8 cellular contexts compared by ENCODE assay signal in the genomic region with DNA sequence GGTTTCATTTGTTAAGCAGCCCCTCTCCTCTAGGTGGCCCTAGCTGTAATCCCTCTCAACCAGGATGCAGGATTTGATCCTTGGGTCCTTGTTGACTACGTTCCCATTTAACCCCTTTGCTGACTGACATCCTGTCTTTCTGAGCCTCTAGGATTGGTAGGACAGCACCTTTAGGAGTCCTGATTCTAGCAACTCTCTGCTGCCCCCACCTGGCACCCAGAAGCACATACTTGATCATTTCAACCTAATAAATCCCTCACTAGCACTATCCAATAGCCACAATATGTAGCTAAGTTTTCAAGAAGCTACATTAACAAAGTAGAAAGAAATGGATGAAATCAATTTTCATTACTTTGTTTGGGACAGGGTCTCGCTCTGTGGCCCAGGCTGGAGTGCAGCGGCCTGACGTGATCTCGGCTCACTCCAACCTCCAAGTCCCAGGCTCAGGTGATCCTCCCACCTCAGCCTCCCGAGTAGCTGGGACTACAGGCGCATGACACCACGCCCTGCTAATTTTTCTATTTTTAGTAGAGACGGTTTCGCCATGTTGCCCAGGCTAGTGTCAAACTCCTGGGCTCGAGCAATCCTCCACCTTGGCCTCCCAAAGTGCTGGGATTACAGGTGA. TPM values are rescaled to one million over a fixed set of nuclear protein-coding genes. Genes with fewer than 3 reads are reported as not detected.
DNase-seq lines count a peak whose midpoint lies in the region; ATAC-seq and TF ChIP-seq lines count a peak whose summit lies in the region.

No MANE protein-coding gene starts in this region.

- no peak overlapping the region for H2AK5ac ChIP-seq in mesendoderm (ENCODE audit: low read length)

- peak; percentile 22 to 38 (median 28) for DNase-seq in CD4-positive, alpha-beta memory T cell
- DNase-seq in GM19240 (ENCODE audit: insufficient read length, low spot score): peak; percentile 33
- DNase-seq in NCI-H524 treated with DMSO at 0.1 percent for 48 hours (lab: John Stamatoyannopoulos, UW): peak; percentile 91
- peak; percentile 20 to 41 for DNase-seq in activated CD4-positive, alpha-beta T cell treated with anti-CD3 and anti-CD28 coated beads for 4 hours
- DNase-seq in dorsolateral prefrontal cortex: peak; percentile 28 to 75 (median 57)
- peak; percentile 98 for DNase-seq in mesendoderm
- peak; percentile 18 for DNase-seq in stimulated activated CD8-positive, alpha-beta memory T cell treated with anti-CD3 and anti-CD28 coated beads, Interleukin-7, amount 100 ng/mL, for 24 hours (ENCODE audit: low read depth)

- no peak overlapping the region for H2BK15ac ChIP-seq in mesendoderm (replicated peaks; ENCODE audit: low read depth)

- no peak overlapping the region for H3K4me3 ChIP-seq in CD4-positive, alpha-beta memory T cell (ENCODE audit: low read length in 2 of 2)
- no peak overlapping the region for H3K4me3 ChIP-seq in dorsolateral prefrontal cortex
- H3K4me3 ChIP-seq in mesendoderm (ENCODE audit: low read length): no peak overlapping the region

- no peak overlapping the region for H3K56ac ChIP-seq in mesendoderm (ENCODE audit: low read length)

- no peak overlapping the region for H3K23ac ChIP-seq in mesendoderm (ENCODE audit: low read length)

- TF ChIP-seq CTCF in dorsolateral prefrontal cortex (IDR thresholded peaks at IDR 0.05 in 54 of 56, conservative IDR thresholded peaks at IDR 0.05 in 2 of 56; ENCODE audit: low read depth in 1 of 56, partially characterized antibody in 56 of 56): peak; percentile 53 to 84 (median 68)

- H3K36me3 ChIP-seq in CD4-positive, alpha-beta memory T cell (ENCODE audit: insufficient read depth, low read length): no peaks in the 10 kb centered on the region
- peaks cover 2% of the 10 kb centered on the region for H3K36me3 ChIP-seq in mesendoderm (ENCODE audit: control insufficient read depth, insufficient read depth, low read length)

- no peak overlapping the region for H2BK120ac ChIP-seq in mesendoderm (ENCODE audit: low read depth, low read length)

- no peak overlapping the region for H4K8ac ChIP-seq in mesendoderm (ENCODE audit: low read depth, low read length)

- no peaks in the 10 kb centered on the region for H3K4me1 ChIP-seq in CD4-positive, alpha-beta memory T cell (ENCODE audit: insufficient read depth, low read length)
- H3K4me1 ChIP-seq in mesendoderm (ENCODE audit: control insufficient read depth, low read depth, low read length): no peaks in the 10 kb centered on the region

- no peaks in the 10 kb centered on the region for H3K27me3 Mint-ChIP-seq in CD4-positive, alpha-beta memory T cell

- no peak overlapping the region for H4K5ac ChIP-seq in mesendoderm (ENCODE audit: low read length)

- no peaks in the 10 kb centered on the region for H3K9me3 ChIP-seq in CD4-positive, alpha-beta memory T cell (ENCODE audit: control insufficient read depth in 1 of 2, low read length in 2 of 2)

- H3K27ac ChIP-seq in CD4-positive, alpha-beta memory T cell (ENCODE audit: low read depth, low read length): no peak overlapping the region
- H3K27ac ChIP-seq in dorsolateral prefrontal cortex: no peak overlapping the region
- no peak overlapping the region for H3K27ac ChIP-seq in mesendoderm (ENCODE audit: low read depth, low read length)

- CTCF ChIA-PET in CD4-positive, alpha-beta memory T cell (lab: Charles Lee; ENCODE audit: partially characterized antibody): interaction anchor here (0.8 to 2.2 kb wide), 6 partner anchors 9 to 109 kb away, joined by 3 to 9 read pairs (median 5); no protein-coding TSS in a partner anchor

- no peak overlapping the region for H3K9ac ChIP-seq in mesendoderm (ENCODE audit: low read length)

- no peak overlapping the region for H3K4me3 Mint-ChIP-seq in CD4-positive, alpha-beta memory T cell

- H3K27ac Mint-ChIP-seq in CD4-positive, alpha-beta memory T cell: no peak overlapping the region

- no peak overlapping the region for H3K4me2 ChIP-seq in mesendoderm (ENCODE audit: low read length)

- POLR2A ChIA-PET in CD4-positive, alpha-beta memory T cell (lab: Charles Lee; ENCODE audit: partially characterized antibody): no interaction called here

- no peaks in the 10 kb centered on the region for H3K79me1 ChIP-seq in mesendoderm (ENCODE audit: low read length)

- no peak overlapping the region for H2BK5ac ChIP-seq in mesendoderm (ENCODE audit: low read length)

- no peaks in the 10 kb centered on the region for H3K9me3 Mint-ChIP-seq in CD4-positive, alpha-beta memory T cell

- no peak overlapping the region for H3K4ac ChIP-seq in mesendoderm (ENCODE audit: low read depth, low read length)

- peak; percentile 90 for ATAC-seq in HG03378 (IDR thresholded peaks at IDR 0.05; ENCODE audit: unreplicated experiment)

- no peaks in the 10 kb centered on the region for H3K79me2 ChIP-seq in mesendoderm (ENCODE audit: control insufficient read depth, insufficient read depth, low read length)

- WGBS in mesendoderm (ENCODE audit: extremely low coverage, insufficient coverage, low lambda C conversion rate): no CpG with 5 or more reads among the region's 11 CpGs

- intact Hi-C loops in CD4-positive, alpha-beta memory T cell (cut with micrococcal nuclease): no loop called here
- intact Hi-C loops in dorsolateral prefrontal cortex (cut with DNase I): no loop called here

- no peaks in the 10 kb centered on the region for H3K4me1 Mint-ChIP-seq in CD4-positive, alpha-beta memory T cell

- no peak overlapping the region for H3K18ac ChIP-seq in mesendoderm (ENCODE audit: low read length)

- no peaks in the 10 kb centered on the region for H3K36me3 Mint-ChIP-seq in CD4-positive, alpha-beta memory T cell

- no peaks in the 10 kb centered on the region for H3K27me3 ChIP-seq in CD4-positive, alpha-beta memory T cell (ENCODE audit: insufficient read depth, low read length)
- no peaks in the 10 kb centered on the region for H3K27me3 ChIP-seq in dorsolateral prefrontal cortex
- H3K27me3 ChIP-seq in mesendoderm (ENCODE audit: insufficient read depth, low read length, poor library complexity): no peaks in the 10 kb centered on the region

RNA-seq across cellular contexts. Expression of gene RSL24D1, which starts 28.3 kb away (rescaled TPM):
- total RNA-seq in CD4-positive, alpha-beta memory T cell: 100 to 1,000 TPM; 103 to 107 TPM
- 100 to 1,000 TPM in 1 of 2 donors, 10 to 100 TPM in 1; 82.6 to 153 TPM for polyA plus RNA-seq in CD4-positive, alpha-beta memory T cell
- total RNA-seq in dorsolateral prefrontal cortex: 10 to 100 TPM; 22.1 to 77.6 (median 52.2) TPM
- 138 TPM for polyA plus RNA-seq in mesendoderm (2013, experiment 1 of 2)
- 141 TPM for polyA plus RNA-seq in mesendoderm (2013, experiment 2 of 2)

Comparison
In these comparisons a context has a peak if more than half of its experiments do, and no peak if none do; other contexts are left out.
1. DNase-seq: peak in every context shown above with its lines; median percentile 98 in mesendoderm; 91 in NCI-H524 treated with DMSO at 0.1 percent for 48 hours; 57 in dorsolateral prefrontal cortex; 33 in GM19240; 30 in activated CD4-positive, alpha-beta T cell treated with anti-CD3 and anti-CD28 coated beads for 4 hours; 28 in CD4-positive, alpha-beta memory T cell; 18 in stimulated activated CD8-positive, alpha-beta memory T cell treated with anti-CD3 and anti-CD28 coated beads, Interleukin-7, amount 100 ng/mL, for 24 hours.